In genomic region chr6:34697904-34698557, GRCh38 we compare ENCODE assay signal across 14 cellular contexts. TPM values are rescaled to one million over a fixed set of nuclear protein-coding genes. Genes with fewer than 3 reads are reported as not detected.
DNase-seq lines count a peak whose midpoint lies in the region; ATAC-seq, FAIRE-seq and TF ChIP-seq lines count a peak whose summit lies in the region.
"Had no signal": no experiment of that assay in that cellular context is flagged by ENCODE, and none has a peak within 500 bp of the region (broad histone marks: within the 10 kb centered on the region; RNA-seq: fewer than 3 reads in every experiment).

No MANE protein-coding gene starts in this region.

- H3K27ac Mint-ChIP-seq in endodermal cell = no peak overlapping the region

- TF ChIP-seq CTCF in endodermal cell (conservative IDR thresholded peaks at IDR 0.05) = no peak

- 90 to 91% methylated on average over 4 to 5 of the region's 5 CpGs for WGBS in endodermal cell (ENCODE audit: insufficient coverage in 1 of 2, insufficient read length in 1 of 2), 2 experiments

- no peak for ATAC-seq in GM18858 (IDR thresholded peaks at IDR 0.05; ENCODE audit: unreplicated experiment)
- no peak for ATAC-seq in left colon

- H3K4me1 ChIP-seq in BLaER1 (peaks cover 38% of the 10 kb centered on the region), SJCRH30 (peaks cover 5% of the 10 kb centered on the region; the same call in 1 of the 2 replicates), endodermal cell (ENCODE audit: control insufficient read depth, insufficient read depth, low read length) (no peaks in the 10 kb centered on the region)

- FAIRE-seq in RCC 7860 (lab: Jason Lieb, UNC) = no peak
- FAIRE-seq: colon had no signal

- H3K36me3 Mint-ChIP-seq in endodermal cell (ENCODE audit: low read depth) = peaks cover 6% of the 10 kb centered on the region

- peak overlapping the region; percentile 74 for H3K4me3 Mint-ChIP-seq in endodermal cell

- H3K9me3 ChIP-seq in BLaER1 = no peaks in the 10 kb centered on the region
- H3K9me3 ChIP-seq in SJCRH30 (replicated peaks) = no peaks in the 10 kb centered on the region
- no peaks in the 10 kb centered on the region for H3K9me3 ChIP-seq in endodermal cell (ENCODE audit: control insufficient read depth, low read length)
- H3K9me3 ChIP-seq: right atrium auricular region, SJSA1 had no signal

- peak overlapping the region; percentile 90; the same call in 1 of the 2 replicates for H3K4me2 ChIP-seq in BLaER1

- no peaks in the 10 kb centered on the region for H3K27me3 Mint-ChIP-seq in endodermal cell (ENCODE audit: insufficient read depth)

- no peak overlapping the region for H3K9ac ChIP-seq in BLaER1
- H3K9ac ChIP-seq in endodermal cell (ENCODE audit: extremely low read depth, low read length, poor library complexity, severe bottlenecking) = no peak overlapping the region

- peak; percentile 17 for DNase-seq in Daoy (ENCODE audit: low read depth)
- no peak for DNase-seq in SJCRH30
- DNase-seq in endodermal cell = no peak
- no peak for DNase-seq in LoVo (ENCODE audit: low spot score)
- DNase-seq in left colon = no peak
- DNase-seq in RCC 7860 (ENCODE audit: low spot score) = no peak
- DNase-seq: NCI-H1092 treated with DMSO at 0.1 percent for 48 hours; NCI-H524 treated with DMSO at 0.1 percent for 48 hours; stimulated activated CD4-positive, alpha-beta T cell treated with anti-CD3 and anti-CD28 coated beads, Interleukin-4, amount 100 ng/mL, for 4 hours had no signal

- H3K27ac ChIP-seq in BLaER1 (no peak overlapping the region), SJCRH30 (no peak overlapping the region), endodermal cell (ENCODE audit: low read depth, low read length) (no peak overlapping the region)

- H4K20me1 ChIP-seq in BLaER1 = peaks cover 34% of the 10 kb centered on the region

- H3K9me3 Mint-ChIP-seq in endodermal cell = no peaks in the 10 kb centered on the region

- H3K27me3 ChIP-seq in BLaER1 = no peaks in the 10 kb centered on the region
- H3K27me3 ChIP-seq in SJCRH30 = no peaks in the 10 kb centered on the region; the same call in 1 of the 2 replicates
- no peaks in the 10 kb centered on the region for H3K27me3 ChIP-seq in endodermal cell (ENCODE audit: control insufficient read depth, insufficient read depth, low read length, poor library complexity, severe bottlenecking)
- H3K27me3 ChIP-seq: right atrium auricular region, SJSA1 had no signal

- H3K4me3 ChIP-seq in BLaER1 (no peak overlapping the region), SJCRH30 (peak overlapping the region; percentile 97; the same call in 1 of the 2 replicates), endodermal cell (ENCODE audit: low read length) (no peak overlapping the region)

- peaks cover 20% of the 10 kb centered on the region for H3K4me1 Mint-ChIP-seq in endodermal cell

- intact Hi-C loops in left colon (cut with DNase I, micrococcal nuclease) = no loop called here

- H3K36me3 ChIP-seq in BLaER1 (no peaks in the 10 kb centered on the region), SJCRH30 (no peaks in the 10 kb centered on the region), endodermal cell (ENCODE audit: control insufficient read depth, insufficient read depth, low read length) (no peaks in the 10 kb centered on the region)
- H3K36me3 ChIP-seq: right atrium auricular region had no signal

RNA-seq across cellular contexts. Expression of gene ILRUN, which starts 1.5 kb away (rescaled TPM):
- total RNA-seq in Daoy (2014; rRNA removed; shearing (Covaris generic)) = 29.5 and 35.8 TPM in 2 replicates
- total RNA-seq in SJCRH30 (2014; rRNA removed; shearing (Covaris generic)) = 41.4 and 43.3 TPM in 2 replicates
- total RNA-seq in endodermal cell (10 to 100 TPM; 73.0 to 90.5 TPM), left colon (10 to 100 TPM; 48.0 to 57.6 TPM)
- polyA plus RNA-seq in endodermal cell (2013, experiment 1 of 2) = 38.0 TPM
- polyA plus RNA-seq in endodermal cell (2013, experiment 2 of 2) = 36.6 TPM

RNA-seq across cellular contexts. Expression of gene SNRPC, which starts 59.3 kb away (rescaled TPM):
- total RNA-seq in Daoy (2014; rRNA removed; shearing (Covaris generic)) = 210 and 222 TPM in 2 replicates
- total RNA-seq in SJCRH30 (2014; rRNA removed; shearing (Covaris generic)) = 224 and 233 TPM in 2 replicates
- total RNA-seq in endodermal cell (100 to 1,000 TPM; 150 to 159 TPM), left colon (10 to 100 TPM; 54.8 to 60.7 TPM)
- polyA plus RNA-seq in endodermal cell (2013, experiment 1 of 2) = 237 TPM
- polyA plus RNA-seq in endodermal cell (2013, experiment 2 of 2) = 240 TPM
